34 cellular contexts compared by ENCODE assay signal in genomic region chr10:105806-106205, GRCh38. TPM values are rescaled to one million over a fixed set of nuclear protein-coding genes. Genes with fewer than 3 reads are reported as not detected.
"Had no signal": no experiment of that assay in that cellular context is flagged by ENCODE, and none has a peak within 500 bp of the region (broad histone marks: within the 10 kb centered on the region; RNA-seq: fewer than 3 reads in every experiment).

No MANE protein-coding gene starts in this region.

- H3K27me3 ChIP-seq: colonic mucosa, gastrocnemius medialis, left lung had no signal

- H3K36me3 Mint-ChIP-seq: mesothelial cell of epicardium had no signal

- H3K27ac Mint-ChIP-seq: dendritic cell treated with granulocyte-macrophage colony-stimulating factor and Interleukin-4, amounts not matched to agents 40 ng/mL and 50 ng/mL, for 4 days; effector memory CD8-positive, alpha-beta T cell; endodermal cell; mesothelial cell of epicardium had no signal

- H3K4me1 Mint-ChIP-seq: mesothelial cell of epicardium had no signal

- FAIRE-seq: endometrium, islet of Langerhans, keratinocyte had no signal

- H3K4me3 ChIP-seq: colonic mucosa, esophagus squamous epithelium, gastrocnemius medialis, heart right ventricle, left lung, lower lobe of right lung, mucosa of descending colon had no signal

- H3K27ac ChIP-seq: colonic mucosa, epithelial cell of prostate, esophagus squamous epithelium, gastrocnemius medialis, heart right ventricle, left lung, lower lobe of right lung had no signal

- DNase-seq: colonic mucosa; cortex of kidney; effector CD8-positive, alpha-beta T cell; effector memory CD8-positive, alpha-beta T cell; endodermal cell; erythroblast; esophagus squamous epithelium; foreskin fibroblast; foreskin melanocyte; gastrocnemius medialis; glutamatergic neuron; head of caudate nucleus; heart right ventricle; hippocampal formation; left cardiac atrium; left lung; left ventricle myocardium superior; lower lobe of right lung; mesenchymal stem cell; mucosa of descending colon had no signal

- H3K9me3 ChIP-seq: colonic mucosa, esophagus squamous epithelium, gastrocnemius medialis, lower lobe of right lung, mucosa of descending colon had no signal

- H3K9me3 Mint-ChIP-seq: effector memory CD8-positive, alpha-beta T cell; endodermal cell had no signal

- H3K4me1 ChIP-seq: colonic mucosa, esophagus squamous epithelium, gastrocnemius medialis, left lung, lower lobe of right lung had no signal

- ATAC-seq: effector memory CD8-positive, alpha-beta T cell; gastrocnemius medialis; left cardiac atrium; left lung; left ventricle myocardium superior had no signal

- H3K4me3 Mint-ChIP-seq: dendritic cell treated with granulocyte-macrophage colony-stimulating factor and Interleukin-4, amounts not matched to agents 40 ng/mL and 50 ng/mL, for 4 days; effector memory CD8-positive, alpha-beta T cell; endodermal cell; mesothelial cell of epicardium had no signal

- H3K36me3 ChIP-seq: colonic mucosa, esophagus squamous epithelium, gastrocnemius medialis, heart right ventricle, left lung, lower lobe of right lung had no signal

RNA-seq across cellular contexts. Expression of gene TUBB8, which starts 56.7 kb away (rescaled TPM):
- total RNA-seq: colonic mucosa, dermis microvascular lymphatic vessel endothelial cell, esophagus mucosa, esophagus squamous epithelium, gastrocnemius medialis, glomerular endothelial cell, heart right ventricle, kidney epithelial cell, left cardiac atrium, left ventricle myocardium superior, lower leg skin, lung microvascular endothelial cell, mesenteric fat pad, myocyte had no signal
